18 cellular contexts compared by ENCODE assay signal in genomic region chr2:189111063-189111715, GRCh38.
"Had no signal": no experiment of that assay in that cellular context is flagged by ENCODE, and none has a peak within 500 bp of the region (broad histone marks: within the 10 kb centered on the region; RNA-seq: fewer than 3 reads in every experiment).

No MANE protein-coding gene starts in this region.

- H3K4me3 Mint-ChIP-seq: activated CD4-positive, alpha-beta T cell treated with anti-CD3 and anti-CD28 coated beads, Interleukin-2, amount 10 ng/mL, durations not matched to agents 7 days and 5 days; memory B cell; naive thymus-derived CD8-positive, alpha-beta T cell had no signal

- H3K36me3 ChIP-seq: breast epithelium, neutrophil, thyroid gland had no signal

- H3K27me3 ChIP-seq: breast epithelium, neutrophil, thyroid gland had no signal

- DNase-seq: activated CD4-positive, alpha-beta T cell treated with anti-CD3 and anti-CD28 coated beads, Interleukin-2, amount 10 ng/mL, durations not matched to agents 7 days and 5 days; activated CD8-positive, alpha-beta memory T cell treated with anti-CD3 and anti-CD28 coated beads, Interleukin-2, amount 50 U/mL, for 4 hours; activated effector memory CD4-positive, alpha-beta T cell treated with Interleukin-2 at 50 U/mL for 16 hours; activated naive CD4-positive, alpha-beta T cell treated with anti-CD3 and anti-CD28 coated beads, Interleukin-2, amount 50 U/mL, for 16 hours; activated T-cell treated with anti-CD3 and anti-CD28 coated beads, Interleukin-2, amount 50 U/mL, for 48 hours; cerebellar nuclear complex; effector CD4-positive, alpha-beta T cell; naive thymus-derived CD8-positive, alpha-beta T cell; stimulated activated CD8-positive, alpha-beta memory T cell treated with anti-CD3 and anti-CD28 coated beads, Interleukin-4, amount 100 ng/mL, for 48 hours; stimulated activated naive CD4-positive, alpha-beta T cell treated with Interleukin-2 at 50 U/mL for 16 hours; T1000; thyroid gland had no signal

- H3K9me3 ChIP-seq: breast epithelium, neutrophil, thyroid gland had no signal

- ATAC-seq: activated CD4-positive, CD25-positive, alpha-beta regulatory T cell treated with anti-CD3 and anti-CD28 coated beads, Interleukin-2, amount 50 U/mL, for 24 hours; naive thymus-derived CD8-positive, alpha-beta T cell had no signal

- H3K27ac Mint-ChIP-seq: activated CD4-positive, alpha-beta T cell treated with anti-CD3 and anti-CD28 coated beads, Interleukin-2, amount 10 ng/mL, durations not matched to agents 7 days and 5 days; memory B cell; naive thymus-derived CD8-positive, alpha-beta T cell had no signal

- H3K4me3 ChIP-seq: breast epithelium, thyroid gland had no signal

- H3K9me3 Mint-ChIP-seq: activated CD4-positive, alpha-beta T cell treated with anti-CD3 and anti-CD28 coated beads, Interleukin-2, amount 10 ng/mL, durations not matched to agents 7 days and 5 days; memory B cell; naive thymus-derived CD8-positive, alpha-beta T cell had no signal

- H3K36me3 Mint-ChIP-seq: memory B cell; naive thymus-derived CD8-positive, alpha-beta T cell had no signal

- FAIRE-seq: astrocyte, endothelial cell of umbilical vein had no signal

- H3K4me1 Mint-ChIP-seq: activated CD4-positive, alpha-beta T cell treated with anti-CD3 and anti-CD28 coated beads, Interleukin-2, amount 10 ng/mL, durations not matched to agents 7 days and 5 days; memory B cell; naive thymus-derived CD8-positive, alpha-beta T cell had no signal

- H3K27ac ChIP-seq: breast epithelium, neutrophil, thyroid gland had no signal

- H3K4me1 ChIP-seq: thyroid gland had no signal

- H3K27me3 Mint-ChIP-seq: memory B cell had no signal
